22 cellular contexts compared by ENCODE assay signal in genomic region chr10:125216897-125217296, GRCh38.
"Had no signal": no experiment of that assay in that cellular context is flagged by ENCODE, and none has a peak within 500 bp of the region (broad histone marks: within the 10 kb centered on the region; RNA-seq: fewer than 3 reads in every experiment).

No MANE protein-coding gene starts in this region.

- DNase-seq: islet precursor cell; left ventricle myocardium inferior; mesendoderm; naive B cell; natural killer cell; nephron progenitor cell; ovary; retina; right cardiac atrium; stimulated activated CD4-positive, alpha-beta T cell treated with anti-CD3 and anti-CD28 coated beads, Interleukin-12 subunit alpha, Interleukin-12 subunit beta, amount 100 ng/mL, for 4 hours; stimulated activated CD4-positive, alpha-beta T cell treated with anti-CD3 and anti-CD28 coated beads, Interleukin-15, amount 100 ng/mL, for 24 hours; stimulated activated CD4-positive, alpha-beta T cell treated with anti-CD3 and anti-CD28 coated beads, Interleukin-2, amount 100 ng/mL, for 24 hours; stimulated activated CD4-positive, alpha-beta T cell treated with anti-CD3 and anti-CD28 coated beads, Interleukin-4, amount 100 ng/mL, for 1 hour; stimulated activated naive B cell treated with anti-CD40 and anti-IgM and Interleukin-4, amounts not matched to agents 10 μg/mL and 1 μg/mL and 100 μg/mL, for 72 hours; stimulated activated naive CD8-positive, alpha-beta T cell treated with anti-CD3 and anti-CD28 coated beads, Interleukin-15, Interleukin-2, amounts not matched to agents 100 U/mL and 50 U/mL, for 24 hours; stomach; testis; thyroid gland; transverse colon; upper lobe of right lung had no signal

- H3K9me3 Mint-ChIP-seq: mesothelial cell of epicardium; natural killer cell; nephron progenitor cell; stimulated activated naive B cell treated with anti-CD40 and anti-IgM and Interleukin-4, amounts not matched to agents 10 μg/mL and 1 μg/mL and 100 μg/mL, for 72 hours had no signal

- H3K36me3 Mint-ChIP-seq: mesothelial cell of epicardium; naive B cell; natural killer cell; stimulated activated naive B cell treated with anti-CD40 and anti-IgM and Interleukin-4, amounts not matched to agents 10 μg/mL and 1 μg/mL and 100 μg/mL, for 72 hours had no signal

- ATAC-seq: natural killer cell; right cardiac atrium; sciatic nerve; stimulated activated naive B cell treated with anti-CD40 and anti-IgM and Interleukin-4, amounts not matched to agents 10 μg/mL and 1 μg/mL and 100 μg/mL, for 72 hours; stimulated activated naive CD8-positive, alpha-beta T cell treated with anti-CD3 and anti-CD28 coated beads, Interleukin-15, Interleukin-2, amounts not matched to agents 100 U/mL and 50 U/mL, for 24 hours; upper lobe of right lung had no signal

- H3K4me1 Mint-ChIP-seq: mesothelial cell of epicardium; naive B cell; stimulated activated naive B cell treated with anti-CD40 and anti-IgM and Interleukin-4, amounts not matched to agents 10 μg/mL and 1 μg/mL and 100 μg/mL, for 72 hours had no signal

- H3K4me3 Mint-ChIP-seq: mesothelial cell of epicardium; naive B cell; natural killer cell; nephron progenitor cell; stimulated activated naive B cell treated with anti-CD40 and anti-IgM and Interleukin-4, amounts not matched to agents 10 μg/mL and 1 μg/mL and 100 μg/mL, for 72 hours had no signal

- H3K27ac Mint-ChIP-seq: mesothelial cell of epicardium; naive B cell; natural killer cell; nephron progenitor cell; stimulated activated naive B cell treated with anti-CD40 and anti-IgM and Interleukin-4, amounts not matched to agents 10 μg/mL and 1 μg/mL and 100 μg/mL, for 72 hours had no signal
